1 cellular context compared by ENCODE assay signal in the genomic region with DNA sequence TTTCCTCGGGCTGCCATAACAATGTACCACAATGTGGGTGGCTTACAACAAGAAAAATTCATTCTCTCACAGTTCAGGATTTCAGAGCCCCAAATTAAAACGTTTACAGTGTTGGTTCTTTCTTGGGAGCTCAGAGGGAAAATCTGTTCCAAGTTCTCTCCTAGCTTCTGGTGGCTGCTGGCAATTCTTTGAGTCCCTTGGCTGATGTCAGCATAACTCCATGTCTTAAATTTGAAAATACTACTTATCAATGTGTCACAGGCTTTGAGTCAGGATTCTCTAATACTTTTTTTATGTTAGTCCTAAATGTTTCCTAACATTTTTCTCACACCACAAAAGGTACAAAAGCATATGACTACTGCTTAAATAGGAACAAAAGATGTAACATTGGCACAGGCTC.
TF ChIP-seq lines count a peak whose summit lies in the region.

No MANE protein-coding gene starts in this region.

TF ChIP-seq in A549, 52 proteins besides CTCF, POLR2A, EP300 and RAD21 (continued from another document):
- no peak for TF ChIP-seq GATA3 (IDR thresholded peaks at IDR 0.05; ENCODE audit: borderline replicate concordance)
- no peak for TF ChIP-seq MAX (IDR thresholded peaks at IDR 0.05)
- TF ChIP-seq CHD2 (IDR thresholded peaks at IDR 0.05; ENCODE audit: low read length, partially characterized antibody): no peak
- no peak for TF ChIP-seq E2F6 (IDR thresholded peaks at IDR 0.05; ENCODE audit: borderline replicate concordance, low read depth)
- TF ChIP-seq HOXB13 (CRISPR knock-in tag; IDR thresholded peaks at IDR 0.05; ENCODE audit: low read depth): no peak
- TF ChIP-seq, protein P1, sequence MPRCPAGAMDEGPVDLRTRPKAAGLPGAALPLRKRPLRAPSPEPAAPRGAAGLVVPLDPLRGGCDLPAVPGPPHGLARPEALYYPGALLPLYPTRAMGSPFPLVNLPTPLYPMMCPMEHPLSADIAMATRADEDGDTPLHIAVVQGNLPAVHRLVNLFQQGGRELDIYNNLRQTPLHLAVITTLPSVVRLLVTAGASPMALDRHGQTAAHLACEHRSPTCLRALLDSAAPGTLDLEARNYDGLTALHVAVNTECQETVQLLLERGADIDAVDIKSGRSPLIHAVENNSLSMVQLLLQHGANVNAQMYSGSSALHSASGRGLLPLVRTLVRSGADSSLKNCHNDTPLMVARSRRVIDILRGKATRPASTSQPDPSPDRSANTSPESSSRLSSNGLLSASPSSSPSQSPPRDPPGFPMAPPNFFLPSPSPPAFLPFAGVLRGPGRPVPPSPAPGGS (IDR thresholded peaks at IDR 0.05): no peak
- TF ChIP-seq ZC3H11A (IDR thresholded peaks at IDR 0.05): no peak
- no peak for TF ChIP-seq JUNB (IDR thresholded peaks at IDR 0.05)
- TF ChIP-seq PHF8 (IDR thresholded peaks at IDR 0.05; ENCODE audit: borderline replicate concordance, low read depth): no peak
- TF ChIP-seq KDM1A (IDR thresholded peaks at IDR 0.05; ENCODE audit: low read depth): no peak
- TF ChIP-seq CBX8 (IDR thresholded peaks at IDR 0.05): no peak
- TF ChIP-seq RFX5 (IDR thresholded peaks at IDR 0.05): no peak
- no peak for TF ChIP-seq KDM5A (IDR thresholded peaks at IDR 0.05)
- TF ChIP-seq ZFP36 (IDR thresholded peaks at IDR 0.05; ENCODE audit: borderline replicate concordance, partially characterized antibody): no peak
- TF ChIP-seq, protein P2, sequence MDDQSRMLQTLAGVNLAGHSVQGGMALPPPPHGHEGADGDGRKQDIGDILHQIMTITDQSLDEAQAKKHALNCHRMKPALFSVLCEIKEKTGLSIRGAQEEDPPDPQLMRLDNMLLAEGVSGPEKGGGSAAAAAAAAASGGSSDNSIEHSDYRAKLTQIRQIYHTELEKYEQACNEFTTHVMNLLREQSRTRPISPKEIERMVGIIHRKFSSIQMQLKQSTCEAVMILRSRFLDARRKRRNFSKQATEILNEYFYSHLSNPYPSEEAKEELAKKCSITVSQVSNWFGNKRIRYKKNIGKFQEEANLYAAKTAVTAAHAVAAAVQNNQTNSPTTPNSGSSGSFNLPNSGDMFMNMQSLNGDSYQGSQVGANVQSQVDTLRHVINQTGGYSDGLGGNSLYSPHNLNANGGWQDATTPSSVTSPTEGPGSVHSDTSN (IDR thresholded peaks at IDR 0.05): no peak
- no peak for TF ChIP-seq RNF2 (IDR thresholded peaks at IDR 0.05; ENCODE audit: borderline replicate concordance, low read depth)
- TF ChIP-seq HDAC2 (IDR thresholded peaks at IDR 0.05): no peak
